ENCODE assay signal across 21 cellular contexts in the genomic region with DNA sequence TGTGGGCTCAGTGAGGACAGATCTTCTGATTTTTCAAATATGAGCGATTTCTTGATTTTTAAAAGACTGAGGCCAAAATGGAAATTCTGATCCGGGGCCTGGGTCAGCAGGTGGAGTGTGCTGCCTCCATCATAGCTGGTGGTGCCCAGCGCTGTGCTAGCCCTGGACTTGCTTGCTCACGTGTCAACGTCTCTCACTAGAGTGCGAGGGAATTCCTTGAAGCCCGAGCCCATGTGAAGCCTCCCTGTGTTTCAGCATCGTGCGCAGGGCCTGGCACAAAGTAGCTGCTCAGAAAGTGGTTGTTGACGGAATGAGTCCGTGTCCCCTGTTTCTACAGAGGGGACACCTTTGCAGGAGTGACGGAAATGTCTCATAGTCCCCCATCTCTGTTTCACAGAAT. TPM values are rescaled to one million over a fixed set of nuclear protein-coding genes. Genes with fewer than 3 reads are reported as not detected.
A peak's percentile ranks its signal among the peaks of the same experiment; 100 is the strongest.
DNase-seq lines count a peak whose midpoint lies in the region; ATAC-seq and TF ChIP-seq lines count a peak whose summit lies in the region.
"Had no signal": no experiment of that assay in that cellular context is flagged by ENCODE, and none has a peak within 500 bp of the region (broad histone marks: within the 10 kb centered on the region; RNA-seq: fewer than 3 reads in every experiment).

No MANE protein-coding gene starts in this region.

- no peak for TF ChIP-seq CTCF in CD14-positive monocyte (IDR thresholded peaks at IDR 0.05)
- TF ChIP-seq CTCF in natural killer cell (IDR thresholded peaks at IDR 0.05), result no peak
- TF ChIP-seq CTCF in breast epithelium (IDR thresholded peaks at IDR 0.05), result no peak

- CTCF ChIA-PET in CD4-positive, alpha-beta memory T cell (lab: Charles Lee; ENCODE audit: partially characterized antibody), result interaction anchor here (0.6 to 3.1 kb wide), 6 partner anchors 21 to 109 kb away, joined by 3 to 14 read pairs (median 7); no protein-coding TSS in a partner anchor

- H3K9me3 Mint-ChIP-seq in CD14-positive monocyte, result peaks cover 0 to 2% (median 0%) of the 10 kb centered on the region in 7 donors
- peaks cover 0 to 2% (median 0%) of the 10 kb centered on the region in 8 donors for H3K9me3 Mint-ChIP-seq in CD4-positive, alpha-beta memory T cell
- no peaks in the 10 kb centered on the region for H3K9me3 Mint-ChIP-seq in activated naive CD8-positive, alpha-beta T cell treated with anti-CD3 and anti-CD28 coated beads for 36 hours
- H3K9me3 Mint-ChIP-seq in natural killer cell, result no peaks in the 10 kb centered on the region
- H3K9me3 Mint-ChIP-seq: nephron progenitor cell, WTC11 had no signal

- intact Hi-C loops in CD14-positive monocyte (cut with micrococcal nuclease), result no loop called here
- intact Hi-C loops in CD4-positive, alpha-beta memory T cell (cut with micrococcal nuclease), result no loop called here
- intact Hi-C loops in natural killer cell (cut with micrococcal nuclease), result loop anchor here (10.0 kb wide), 1 partner anchor 239 kb away; a partner anchor contains a TSS
- intact Hi-C loops in breast epithelium (cut with DNase I; ENCODE audit: low total_unique reads), result no loop called here

- H3K9me3 ChIP-seq in CD4-positive, alpha-beta memory T cell (ENCODE audit: control insufficient read depth in 1 of 2, low read length in 2 of 2), result no peaks in the 10 kb centered on the region
- no peaks in the 10 kb centered on the region for H3K9me3 ChIP-seq in breast epithelium
- H3K9me3 ChIP-seq: ascending aorta, SJCRH30, thyroid gland had no signal

- no peaks in the 10 kb centered on the region for H3K36me3 ChIP-seq in CD4-positive, alpha-beta memory T cell (ENCODE audit: insufficient read depth, low read length)
- no peaks in the 10 kb centered on the region for H3K36me3 ChIP-seq in breast epithelium
- H3K36me3 ChIP-seq: SJCRH30, thyroid gland had no signal

- H3K4me3 Mint-ChIP-seq in CD14-positive monocyte (no peak overlapping the region), natural killer cell (peak overlapping the region; percentile 28)
- H3K4me3 Mint-ChIP-seq in CD4-positive, alpha-beta memory T cell, result peak overlapping the region in 5 of 8 donors; percentile 3 to 91 (median 83)
- H3K4me3 Mint-ChIP-seq in activated naive CD8-positive, alpha-beta T cell treated with anti-CD3 and anti-CD28 coated beads for 36 hours, result no peak overlapping the region
- H3K4me3 Mint-ChIP-seq: nephron progenitor cell, WTC11 had no signal

- H3K4me3 ChIP-seq in CD4-positive, alpha-beta memory T cell (ENCODE audit: low read length in 2 of 2), result no peak overlapping the region
- no peak overlapping the region for H3K4me3 ChIP-seq in breast epithelium
- H3K4me3 ChIP-seq: ascending aorta, SJCRH30, thyroid gland had no signal

- no peak for ATAC-seq in natural killer cell
- no peak for ATAC-seq in HG03159 (IDR thresholded peaks at IDR 0.05; ENCODE audit: unreplicated experiment)
- ATAC-seq: left cardiac atrium, Panc1, WTC11 had no signal

- peaks cover 79% of the 10 kb centered on the region for H3K4me1 ChIP-seq in CD4-positive, alpha-beta memory T cell (ENCODE audit: insufficient read depth, low read length)
- H3K4me1 ChIP-seq in breast epithelium, result no peaks in the 10 kb centered on the region

- H3K27me3 Mint-ChIP-seq in CD14-positive monocyte (ENCODE audit: low read depth in 3 of 3) (peaks cover 0 to 1% (median 0%) of the 10 kb centered on the region in 3 donors), natural killer cell (ENCODE audit: low read depth in 2 of 2) (no peaks in the 10 kb centered on the region)
- H3K27me3 Mint-ChIP-seq in CD4-positive, alpha-beta memory T cell, result no peaks in the 10 kb centered on the region
- no peaks in the 10 kb centered on the region for H3K27me3 Mint-ChIP-seq in activated naive CD8-positive, alpha-beta T cell treated with anti-CD3 and anti-CD28 coated beads for 36 hours

- TF ChIP-seq POLR2A in breast epithelium (IDR thresholded peaks at IDR 0.05), result no peak

- DNase-seq in CD14-positive monocyte (ENCODE audit: low spot score) (peak; percentile 38), natural killer cell (no peak), breast epithelium (ENCODE audit: low spot score in 2 of 2) (no peak)
- DNase-seq in CD4-positive, alpha-beta memory T cell, result no peak
- DNase-seq in activated naive CD8-positive, alpha-beta T cell treated with anti-CD3 and anti-CD28 coated beads for 36 hours, result no peak
- no peak for DNase-seq in NK-92 treated with Interleukin-12 subunit alpha and Interleukin-12 subunit beta, amount 100 ng/mL, for 24 hours (lab: John Stamatoyannopoulos, UW)
- DNase-seq: activated effector memory CD4-positive, alpha-beta T cell treated with anti-CD3 and anti-CD28 coated beads, Interleukin-2, amount 50 U/mL, for 16 hours; effector CD8-positive, alpha-beta T cell; KG1; left cardiac atrium; MV-4-11; NCI-H2029 treated with DMSO at 0.1 percent for 48 hours; NCI-H345; NCI-H82; nephron progenitor cell; SJCRH30 had no signal

- H3K27ac ChIP-seq in CD4-positive, alpha-beta memory T cell (ENCODE audit: low read depth, low read length), result no peak overlapping the region
- no peak overlapping the region for H3K27ac ChIP-seq in breast epithelium
- H3K27ac ChIP-seq: ascending aorta, SJCRH30, thyroid gland had no signal

- no peaks in the 10 kb centered on the region for H3K27me3 ChIP-seq in CD4-positive, alpha-beta memory T cell (ENCODE audit: insufficient read depth, low read length)
- H3K27me3 ChIP-seq in breast epithelium, result no peaks in the 10 kb centered on the region
- H3K27me3 ChIP-seq: ascending aorta, SJCRH30, thyroid gland had no signal

- POLR2A ChIA-PET in CD4-positive, alpha-beta memory T cell (lab: Charles Lee; ENCODE audit: partially characterized antibody), result interaction anchor here (0.9 to 16.5 kb wide), 3 partner anchors 9 to 67 kb away, joined by 3 to 342 read pairs (median 62); no protein-coding TSS in a partner anchor

- no peaks in the 10 kb centered on the region for H3K36me3 Mint-ChIP-seq in CD14-positive monocyte
- peaks cover 0 to 7% of the 10 kb centered on the region in 2 donors for H3K36me3 Mint-ChIP-seq in CD4-positive, alpha-beta memory T cell
- H3K36me3 Mint-ChIP-seq in activated naive CD8-positive, alpha-beta T cell treated with anti-CD3 and anti-CD28 coated beads for 36 hours, result peaks cover 12% of the 10 kb centered on the region
- H3K36me3 Mint-ChIP-seq in natural killer cell, result peaks cover 10% of the 10 kb centered on the region
- H3K36me3 Mint-ChIP-seq: WTC11 had no signal

- peaks cover 27% of the 10 kb centered on the region for H3K4me1 Mint-ChIP-seq in CD14-positive monocyte
- peaks cover 54 to 87% (median 72%) of the 10 kb centered on the region in 4 donors for H3K4me1 Mint-ChIP-seq in CD4-positive, alpha-beta memory T cell
- H3K4me1 Mint-ChIP-seq in activated naive CD8-positive, alpha-beta T cell treated with anti-CD3 and anti-CD28 coated beads for 36 hours, result peaks cover 71% of the 10 kb centered on the region
- peaks cover 77 to 84% of the 10 kb centered on the region in 2 donors for H3K4me1 Mint-ChIP-seq in natural killer cell
- H3K4me1 Mint-ChIP-seq: WTC11 had no signal

- H3K27ac Mint-ChIP-seq in CD14-positive monocyte, result no peak overlapping the region
- H3K27ac Mint-ChIP-seq in CD4-positive, alpha-beta memory T cell, result peak overlapping the region; percentile 89 to 95 (median 91)
- H3K27ac Mint-ChIP-seq in activated naive CD8-positive, alpha-beta T cell treated with anti-CD3 and anti-CD28 coated beads for 36 hours, result peak overlapping the region; percentile 97
- H3K27ac Mint-ChIP-seq in natural killer cell, result peak overlapping the region; percentile 53 to 93

RNA-seq across cellular contexts. Expression of a gene that starts 50.5 kb away (rescaled TPM):
- 10 to 100 TPM in 1 of 2 donors, 1 to 10 TPM in 1; 9.1 to 15.8 TPM for polyA plus RNA-seq in CD14-positive monocyte
- total RNA-seq in CD4-positive, alpha-beta memory T cell, result 10 to 100 TPM; 17.5 to 18.4 TPM
- polyA plus RNA-seq in CD4-positive, alpha-beta memory T cell, result 10 to 100 TPM in 1 of 2 donors, 1 to 10 TPM in 1; 3.4 to 23.2 TPM
- total RNA-seq in activated naive CD8-positive, alpha-beta T cell treated with anti-CD3 and anti-CD28 coated beads for 36 hours, result 10 to 100 TPM; 61.7 to 65.0 TPM
- total RNA-seq in natural killer cell (100 to 1,000 TPM; 148 to 269 (median 190) TPM), breast epithelium (10 to 100 TPM; 31.7 to 49.0 (median 35.4) TPM)

Comparison
In these comparisons a context has a peak if more than half of its experiments do, and no peak if none do; other contexts are left out.
1. H3K27ac Mint-ChIP-seq: peak in CD4-positive, alpha-beta memory T cell (7 of 7), activated naive CD8-positive, alpha-beta T cell treated with anti-CD3 and anti-CD28 coated beads for 36 hours (single experiment) and natural killer cell (2 of 2); none in CD14-positive monocyte (0 of 7).
2. H3K4me3 Mint-ChIP-seq: peak in CD4-positive, alpha-beta memory T cell (5 of 8) and natural killer cell (single experiment); none in CD14-positive monocyte (0 of 2) and activated naive CD8-positive, alpha-beta T cell treated with anti-CD3 and anti-CD28 coated beads for 36 hours (single experiment).